In the genomic region with DNA sequence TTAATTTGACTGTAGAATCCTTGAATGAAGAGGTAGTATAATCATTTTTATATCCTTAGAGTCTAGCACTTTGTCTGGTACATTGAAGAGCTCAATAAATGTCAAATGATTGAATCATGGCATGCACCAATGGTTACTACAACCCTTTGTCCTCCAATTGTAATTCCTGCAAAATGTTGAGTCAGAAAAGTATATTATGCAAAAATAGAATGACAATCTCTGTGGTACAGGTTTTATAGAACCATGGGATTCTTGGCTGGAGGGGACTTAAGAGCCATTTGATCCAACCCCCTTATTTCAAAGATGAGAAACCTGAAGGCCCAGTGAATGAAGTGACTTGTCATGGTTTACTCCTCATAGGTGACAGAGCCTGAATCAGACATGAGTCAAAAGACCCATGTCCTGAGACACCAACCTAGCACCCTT, we compare ENCODE assay signal across 24 cellular contexts. TPM values are rescaled to one million over a fixed set of nuclear protein-coding genes. Genes with fewer than 3 reads are reported as not detected.
DNase-seq lines count a peak whose midpoint lies in the region; ATAC-seq and TF ChIP-seq lines count a peak whose summit lies in the region.
"Had no signal": no experiment of that assay in that cellular context is flagged by ENCODE, and none has a peak within 500 bp of the region (broad histone marks: within the 10 kb centered on the region; RNA-seq: fewer than 3 reads in every experiment).

No MANE protein-coding gene starts in this region.

- H3K4me1 ChIP-seq in PC-3 (ENCODE audit: insufficient read depth, low read length) (peaks cover 23% of the 10 kb centered on the region), lower lobe of right lung (no peaks in the 10 kb centered on the region)

- POLR2A ChIA-PET in activated CD8-positive, alpha-beta T cell treated with anti-CD3 and anti-CD28 coated beads for 36 hours (lab: Charles Lee) = no interaction called here
- POLR2A ChIA-PET in activated CD8-positive, alpha-beta T cell treated with anti-CD3 and anti-CD28 coated beads, Interleukin-2, amount 10 ng/mL, durations not matched to agents 7 days and 5 days (lab: Charles Lee) = no interaction called here
- POLR2A ChIA-PET in PC-3 (lab: Charles Lee; ENCODE audit: unreplicated experiment) = interaction anchor here (1.1 kb wide), 1 partner anchor 37 kb away, joined by 5 read pairs; a partner anchor contains a TSS

- no peak overlapping the region for H3K4me3 Mint-ChIP-seq in activated CD8-positive, alpha-beta T cell treated with anti-CD3 and anti-CD28 coated beads for 36 hours
- H3K4me3 Mint-ChIP-seq in activated CD8-positive, alpha-beta T cell treated with anti-CD3 and anti-CD28 coated beads, Interleukin-2, amount 10 ng/mL, durations not matched to agents 7 days and 5 days = no peak overlapping the region
- H3K4me3 Mint-ChIP-seq: mesothelial cell of epicardium; naive thymus-derived CD8-positive, alpha-beta T cell; T-helper 1 cell treated with Interleukin-12 subunit alpha and Interleukin-12 subunit beta and Interleukin-4 antibody, amounts not matched to agents 30 μg/mL and 1 μg/mL, for 36 hours had no signal

- H3K27ac ChIP-seq in PC-3 (ENCODE audit: low read length) = peak overlapping the region; percentile 83
- no peak overlapping the region for H3K27ac ChIP-seq in lower lobe of right lung
- H3K27ac ChIP-seq: RWPE1, SK-N-MC had no signal

- DNase-seq in activated CD8-positive, alpha-beta T cell treated with anti-CD3 and anti-CD28 coated beads for 36 hours = no peak
- no peak for DNase-seq in activated CD8-positive, alpha-beta T cell treated with anti-CD3 and anti-CD28 coated beads, Interleukin-2, amount 10 ng/mL, durations not matched to agents 7 days and 5 days
- peak; percentile 19 for DNase-seq in Caki2 (ENCODE audit: low read depth)
- peak; percentile 83 for DNase-seq in PC-3
- DNase-seq in NCI-H82 treated with DMSO at 0.1 percent for 48 hours (lab: John Stamatoyannopoulos, UW; ENCODE audit: unreplicated experiment) = no peak
- no peak for DNase-seq in lower lobe of right lung
- no peak for DNase-seq in NCI-H1092 (lab: John Stamatoyannopoulos, UW)
- DNase-seq: activated CD4-positive, alpha-beta T cell treated with anti-CD3 and anti-CD28 coated beads, Interleukin-2, amount 50 U/mL, for 4 hours; foreskin melanocyte; H7; IMR-90; naive thymus-derived CD8-positive, alpha-beta T cell; NCI-H1105; NCI-H2029; NCI-H526 treated with DMSO at 0.1 percent for 48 hours; stimulated activated CD4-positive, alpha-beta T cell treated with anti-CD3 and anti-CD28 coated beads, Interleukin-2, amount 100 ng/mL, for 48 hours; stimulated activated naive CD4-positive, alpha-beta T cell had no signal

- H3K27me3 Mint-ChIP-seq in activated CD8-positive, alpha-beta T cell treated with anti-CD3 and anti-CD28 coated beads for 36 hours = no peaks in the 10 kb centered on the region
- no peaks in the 10 kb centered on the region for H3K27me3 Mint-ChIP-seq in activated CD8-positive, alpha-beta T cell treated with anti-CD3 and anti-CD28 coated beads, Interleukin-2, amount 10 ng/mL, durations not matched to agents 7 days and 5 days (ENCODE audit: low read depth)
- H3K27me3 Mint-ChIP-seq: naive thymus-derived CD8-positive, alpha-beta T cell had no signal

- TF ChIP-seq CTCF in activated CD8-positive, alpha-beta T cell treated with anti-CD3 and anti-CD28 coated beads for 36 hours (IDR thresholded peaks at IDR 0.05) = no peak
- TF ChIP-seq CTCF in PC-3 (conservative IDR thresholded peaks at IDR 0.05; ENCODE audit: low read depth, low read length) (no peak), lower lobe of right lung (IDR thresholded peaks at IDR 0.05) (no peak)

- H3K27ac Mint-ChIP-seq in activated CD8-positive, alpha-beta T cell treated with anti-CD3 and anti-CD28 coated beads for 36 hours = no peak overlapping the region
- no peak overlapping the region for H3K27ac Mint-ChIP-seq in activated CD8-positive, alpha-beta T cell treated with anti-CD3 and anti-CD28 coated beads, Interleukin-2, amount 10 ng/mL, durations not matched to agents 7 days and 5 days
- H3K27ac Mint-ChIP-seq: mesothelial cell of epicardium; naive thymus-derived CD8-positive, alpha-beta T cell; T-helper 1 cell treated with Interleukin-12 subunit alpha and Interleukin-12 subunit beta and Interleukin-4 antibody, amounts not matched to agents 30 μg/mL and 1 μg/mL, for 36 hours had no signal

- H3K36me3 Mint-ChIP-seq in activated CD8-positive, alpha-beta T cell treated with anti-CD3 and anti-CD28 coated beads for 36 hours (ENCODE audit: low read depth) = peaks cover 6% of the 10 kb centered on the region
- peaks cover 5% of the 10 kb centered on the region for H3K36me3 Mint-ChIP-seq in activated CD8-positive, alpha-beta T cell treated with anti-CD3 and anti-CD28 coated beads, Interleukin-2, amount 10 ng/mL, durations not matched to agents 7 days and 5 days (ENCODE audit: low read depth)
- H3K36me3 Mint-ChIP-seq: naive thymus-derived CD8-positive, alpha-beta T cell had no signal

- H2AFZ ChIP-seq in PC-3 (ENCODE audit: low read length) = no peak overlapping the region

- CTCF ChIA-PET in activated CD8-positive, alpha-beta T cell treated with anti-CD3 and anti-CD28 coated beads for 36 hours (lab: Charles Lee) = interaction anchor here (0.6 to 7.8 kb wide), 25 partner anchors 9 to 353 kb away, joined by 3 to 141 read pairs (median 5); a partner anchor contains a TSS
- CTCF ChIA-PET in activated CD8-positive, alpha-beta T cell treated with anti-CD3 and anti-CD28 coated beads, Interleukin-2, amount 10 ng/mL, durations not matched to agents 7 days and 5 days (lab: Charles Lee) = interaction anchor here (0.6 to 11.0 kb wide), 30 partner anchors 9 to 354 kb away, joined by 3 to 144 read pairs (median 4); a partner anchor contains a TSS
- CTCF ChIA-PET in PC-3 (lab: Charles Lee) = interaction anchor here (0.6 to 3.4 kb wide), 12 partner anchors 22 to 308 kb away, joined by 3 to 42 read pairs (median 6); a partner anchor contains a TSS

- peak; percentile 55 for ATAC-seq in activated CD8-positive, alpha-beta T cell treated with anti-CD3 and anti-CD28 coated beads for 36 hours
- no peak for ATAC-seq in activated CD8-positive, alpha-beta T cell treated with anti-CD3 and anti-CD28 coated beads, Interleukin-2, amount 10 ng/mL, durations not matched to agents 7 days and 5 days
- peak; percentile 74 for ATAC-seq in PC-3
- ATAC-seq in esophagus mucosa = peak; percentile 51
- ATAC-seq in lower lobe of right lung = no peak
- ATAC-seq: left lobe of liver; naive thymus-derived CD8-positive, alpha-beta T cell had no signal

- peaks cover 4% of the 10 kb centered on the region for H3K4me1 Mint-ChIP-seq in activated CD8-positive, alpha-beta T cell treated with anti-CD3 and anti-CD28 coated beads for 36 hours (ENCODE audit: low read depth)
- H3K4me1 Mint-ChIP-seq in activated CD8-positive, alpha-beta T cell treated with anti-CD3 and anti-CD28 coated beads, Interleukin-2, amount 10 ng/mL, durations not matched to agents 7 days and 5 days (ENCODE audit: low read depth) = no peaks in the 10 kb centered on the region
- H3K4me1 Mint-ChIP-seq: mesothelial cell of epicardium; naive thymus-derived CD8-positive, alpha-beta T cell had no signal

- H3K4me2 ChIP-seq in PC-3 (ENCODE audit: low read length) = peak overlapping the region; percentile 42
- H3K4me2 ChIP-seq: smooth muscle cell had no signal

- H3K9me3 Mint-ChIP-seq in activated CD8-positive, alpha-beta T cell treated with anti-CD3 and anti-CD28 coated beads for 36 hours = no peaks in the 10 kb centered on the region
- no peaks in the 10 kb centered on the region for H3K9me3 Mint-ChIP-seq in activated CD8-positive, alpha-beta T cell treated with anti-CD3 and anti-CD28 coated beads, Interleukin-2, amount 10 ng/mL, durations not matched to agents 7 days and 5 days (ENCODE audit: insufficient read depth)
- H3K9me3 Mint-ChIP-seq: mesothelial cell of epicardium; naive thymus-derived CD8-positive, alpha-beta T cell; T-helper 1 cell treated with Interleukin-12 subunit alpha and Interleukin-12 subunit beta and Interleukin-4 antibody, amounts not matched to agents 30 μg/mL and 1 μg/mL, for 36 hours had no signal

- in situ Hi-C loops in Caki2 (cut with HindIII; ENCODE audit: low pct_unique_long_range_greater_than_20kb, low sequenced_read_pairs) = no loop called here

- BruUV-seq in PC-3 (replicated peaks; lab: Mats Ljungman, UMichigan) = no TSS peak

- no peaks in the 10 kb centered on the region for H3K9me3 ChIP-seq in PC-3 (ENCODE audit: low read length)
- H3K9me3 ChIP-seq in lower lobe of right lung = no peaks in the 10 kb centered on the region

- no peaks in the 10 kb centered on the region for H4K20me1 ChIP-seq in PC-3 (ENCODE audit: low read length)

- intact Hi-C loops in activated CD8-positive, alpha-beta T cell treated with anti-CD3 and anti-CD28 coated beads for 36 hours (cut with micrococcal nuclease) = loop anchor here (10.0 kb wide), 1 partner anchor 247 kb away; a partner anchor contains a TSS
- intact Hi-C loops in PC-3 (cut with micrococcal nuclease) (no loop called here), lower lobe of right lung (cut with DNase I) (no loop called here)

- peaks cover 15% of the 10 kb centered on the region; the same call in 1 of the 2 replicates for H3K36me3 ChIP-seq in PC-3 (ENCODE audit: low read depth, low read length)
- no peaks in the 10 kb centered on the region for H3K36me3 ChIP-seq in lower lobe of right lung

- H3F3A ChIP-seq in PC-3 (ENCODE audit: low read length, unreplicated experiment) = peaks cover 5% of the 10 kb centered on the region

- peak overlapping the region; percentile 3; the same call in 1 of the 2 replicates for H3K9ac ChIP-seq in PC-3 (ENCODE audit: low read length)

- H3K79me2 ChIP-seq in PC-3 (ENCODE audit: low read length) = no peaks in the 10 kb centered on the region

- H3K27me3 ChIP-seq in PC-3 (ENCODE audit: low read length) = no peaks in the 10 kb centered on the region
- no peaks in the 10 kb centered on the region for H3K27me3 ChIP-seq in lower lobe of right lung (ENCODE audit: low read depth)

- H3K4me3 ChIP-seq in PC-3 (ENCODE audit: low read length) = no peak overlapping the region
- no peak overlapping the region for H3K4me3 ChIP-seq in lower lobe of right lung
- H3K4me3 ChIP-seq: SK-N-MC, smooth muscle cell had no signal

- H3K9me2 ChIP-seq in PC-3 (replicated peaks; ENCODE audit: low read length) = no peaks in the 10 kb centered on the region

RNA-seq across cellular contexts. Expression of a gene that starts 30.9 kb away (rescaled TPM):
- 1 to 10 TPM; 2.6 to 3.6 TPM for total RNA-seq in activated CD8-positive, alpha-beta T cell treated with anti-CD3 and anti-CD28 coated beads for 36 hours
- 1 to 10 TPM; 1.3 to 1.6 TPM for total RNA-seq in activated CD8-positive, alpha-beta T cell treated with anti-CD3 and anti-CD28 coated beads, Interleukin-2, amount 10 ng/mL, durations not matched to agents 7 days and 5 days
- 0.34 TPM in 1 of 2 replicates, not detected in the other for total RNA-seq in Caki2 (2014; rRNA removed; shearing (Covaris generic); ENCODE audit: low replicate concordance)
- total RNA-seq in PC-3 (2014; rRNA removed) (7.4 and 13.1 TPM in 2 replicates), esophagus mucosa (not detected), lower lobe of right lung (1.1 TPM)
- total RNA-seq: H7, IMR-90, left lobe of liver, smooth muscle cell had no signal

RNA-seq across cellular contexts. Expression of a gene that starts 37.2 kb away (rescaled TPM):
- 10 to 100 TPM; 12.2 to 13.1 TPM for total RNA-seq in activated CD8-positive, alpha-beta T cell treated with anti-CD3 and anti-CD28 coated beads for 36 hours
- total RNA-seq in activated CD8-positive, alpha-beta T cell treated with anti-CD3 and anti-CD28 coated beads, Interleukin-2, amount 10 ng/mL, durations not matched to agents 7 days and 5 days = 1 to 10 TPM; 6.6 to 7.1 TPM
- 1.7 and 1.9 TPM in 2 replicates for total RNA-seq in Caki2 (2014; rRNA removed; shearing (Covaris generic); ENCODE audit: low replicate concordance)
- total RNA-seq in PC-3 (2014; rRNA removed) (7.5 and 8.0 TPM in 2 replicates), esophagus mucosa (3.4 TPM), lower lobe of right lung (1.3 TPM)

Comparison
In these comparisons a context has a peak if more than half of its experiments do, and no peak if none do; other contexts are left out.
1. ATAC-seq: peak in activated CD8-positive, alpha-beta T cell treated with anti-CD3 and anti-CD28 coated beads for 36 hours (single experiment), PC-3 (single experiment) and esophagus mucosa (single experiment); none in activated CD8-positive, alpha-beta T cell treated with anti-CD3 and anti-CD28 coated beads, Interleukin-2, amount 10 ng/mL, durations not matched to agents 7 days and 5 days (single experiment) and lower lobe of right lung (0 of 2).
2. DNase-seq: peak in Caki2 (single experiment) and PC-3 (single experiment); none in activated CD8-positive, alpha-beta T cell treated with anti-CD3 and anti-CD28 coated beads for 36 hours (single experiment), activated CD8-positive, alpha-beta T cell treated with anti-CD3 and anti-CD28 coated beads, Interleukin-2, amount 10 ng/mL, durations not matched to agents 7 days and 5 days (single experiment), NCI-H82 treated with DMSO at 0.1 percent for 48 hours (single experiment), lower lobe of right lung (single experiment) and NCI-H1092 (single experiment).